12 cellular contexts compared by ENCODE assay signal in genomic region chr15:49645937-49646336, GRCh38. TPM values are rescaled to one million over a fixed set of nuclear protein-coding genes. Genes with fewer than 3 reads are reported as not detected.
DNase-seq lines count a peak whose midpoint lies in the region; ATAC-seq, FAIRE-seq and TF ChIP-seq lines count a peak whose summit lies in the region.
"Had no signal": no experiment of that assay in that cellular context is flagged by ENCODE, and none has a peak within 500 bp of the region (broad histone marks: within the 10 kb centered on the region; RNA-seq: fewer than 3 reads in every experiment).

No MANE protein-coding gene starts in this region.

- peaks cover 5% of the 10 kb centered on the region for H3K36me3 Mint-ChIP-seq in astrocyte (ENCODE audit: low read depth, unreplicated experiment)

- no peak overlapping the region for H2AFZ ChIP-seq in astrocyte (ENCODE audit: low read depth, low read length)

- no peak overlapping the region for H3K4me3 ChIP-seq in AG10803 (ENCODE audit: low read length)
- no peak overlapping the region for H3K4me3 ChIP-seq in astrocyte (ENCODE audit: insufficient read depth, low read depth, low read length)
- H3K4me3 ChIP-seq in kidney epithelial cell (ENCODE audit: low read depth, low read length) = no peak overlapping the region
- no peak overlapping the region for H3K4me3 ChIP-seq in mesendoderm (ENCODE audit: low read length)

- H4K5ac ChIP-seq in mesendoderm (ENCODE audit: low read length) = no peak overlapping the region

- peaks cover 22% of the 10 kb centered on the region for H3K4me1 Mint-ChIP-seq in astrocyte (ENCODE audit: low read depth, unreplicated experiment)
- H3K4me1 Mint-ChIP-seq: central memory CD8-positive, alpha-beta T cell had no signal

- no peaks in the 10 kb centered on the region for H3K27me3 Mint-ChIP-seq in astrocyte (ENCODE audit: low read depth, unreplicated experiment)
- H3K27me3 Mint-ChIP-seq: CD4-positive, alpha-beta memory T cell; central memory CD8-positive, alpha-beta T cell had no signal

- TF ChIP-seq CTCF in AG10803 (conservative IDR thresholded peaks at IDR 0.05; ENCODE audit: low read length) (no peak), astrocyte (IDR thresholded peaks at IDR 0.05; ENCODE audit: insufficient read depth, low read depth, low read length) (no peak), kidney epithelial cell (IDR thresholded peaks at IDR 0.05; ENCODE audit: insufficient read depth, low read length, poor library complexity, severe bottlenecking) (no peak), omental fat pad (IDR thresholded peaks at IDR 0.05) (no peak)

- peak; percentile 63 for FAIRE-seq in astrocyte (lab: Jason Lieb, UNC)
- FAIRE-seq: TTC549 had no signal

- no peak overlapping the region for H3K27ac Mint-ChIP-seq in astrocyte (ENCODE audit: unreplicated experiment)

- no peaks in the 10 kb centered on the region for H4K20me1 ChIP-seq in astrocyte (ENCODE audit: insufficient read depth, low read length)

- H3K27me3 ChIP-seq in astrocyte (ENCODE audit: insufficient read depth, low read length) = no peaks in the 10 kb centered on the region
- no peaks in the 10 kb centered on the region for H3K27me3 ChIP-seq in kidney epithelial cell (ENCODE audit: control insufficient read depth, insufficient read depth, low read length)
- H3K27me3 ChIP-seq in mesendoderm (ENCODE audit: insufficient read depth, low read length, poor library complexity) = no peaks in the 10 kb centered on the region

- H3K4me1 ChIP-seq in astrocyte (ENCODE audit: insufficient read depth, low read length) = peaks cover 9% of the 10 kb centered on the region
- peaks cover 6% of the 10 kb centered on the region for H3K4me1 ChIP-seq in mesendoderm (ENCODE audit: control insufficient read depth, low read depth, low read length)

- H3K79me2 ChIP-seq in astrocyte (ENCODE audit: insufficient read depth, low read length) (no peaks in the 10 kb centered on the region), mesendoderm (ENCODE audit: control insufficient read depth, insufficient read depth, low read length) (no peaks in the 10 kb centered on the region)

- no peak overlapping the region for H3K56ac ChIP-seq in mesendoderm (ENCODE audit: low read length)

- H2BK15ac ChIP-seq in mesendoderm (replicated peaks; ENCODE audit: low read depth) = no peak overlapping the region

- H3K36me3 ChIP-seq in astrocyte (ENCODE audit: insufficient read depth, low read length) (no peaks in the 10 kb centered on the region), kidney epithelial cell (ENCODE audit: control insufficient read depth, insufficient read depth, low read length) (peaks cover 1% of the 10 kb centered on the region), mesendoderm (ENCODE audit: control insufficient read depth, insufficient read depth, low read length) (no peaks in the 10 kb centered on the region)

- no peaks in the 10 kb centered on the region for H3K9me3 Mint-ChIP-seq in astrocyte (ENCODE audit: unreplicated experiment)
- H3K9me3 Mint-ChIP-seq: CD4-positive, alpha-beta memory T cell; central memory CD8-positive, alpha-beta T cell had no signal

- H3K9me3 ChIP-seq in astrocyte (ENCODE audit: insufficient read depth, low read depth, low read length) = no peaks in the 10 kb centered on the region

- no peak overlapping the region for H3K9ac ChIP-seq in astrocyte (ENCODE audit: low read length)
- H3K9ac ChIP-seq in mesendoderm (ENCODE audit: low read length) = no peak overlapping the region

- H3K79me1 ChIP-seq in mesendoderm (ENCODE audit: low read length) = no peaks in the 10 kb centered on the region

- H2AK5ac ChIP-seq in mesendoderm (ENCODE audit: low read length) = no peak overlapping the region

- H3K4ac ChIP-seq in mesendoderm (ENCODE audit: low read depth, low read length) = no peak overlapping the region

- H2BK5ac ChIP-seq in mesendoderm (ENCODE audit: low read length) = no peak overlapping the region

- H2BK120ac ChIP-seq in mesendoderm (ENCODE audit: low read depth, low read length) = no peak overlapping the region

- H3K27ac ChIP-seq in astrocyte (ENCODE audit: low read depth, low read length) (peak overlapping the region; percentile 15), mesendoderm (ENCODE audit: low read depth, low read length) (no peak overlapping the region)

- ATAC-seq in HG03095 (IDR thresholded peaks at IDR 0.05; ENCODE audit: unreplicated experiment) = no peak
- no peak for ATAC-seq in omental fat pad (ENCODE audit: low FRiP score)

- H4K8ac ChIP-seq in mesendoderm (ENCODE audit: low read depth, low read length) = no peak overlapping the region

- DNase-seq in AG10803 (ENCODE audit: low read depth) (peak; percentile 74), NCI-H1092 treated with DMSO at 0.1 percent for 48 hours (lab: John Stamatoyannopoulos, UW) (peak; percentile 85), astrocyte (ENCODE audit: low read depth) (peak; percentile 79), kidney epithelial cell (ENCODE audit: low read depth) (peak; percentile 81), mesendoderm (no peak), NCI-H2227 (lab: John Stamatoyannopoulos, UW; ENCODE audit: unreplicated experiment) (no peak), omental fat pad (ENCODE audit: low spot score) (no peak)
- DNase-seq: CD4-positive, alpha-beta memory T cell; Karpas-422 had no signal

- H3K4me2 ChIP-seq in astrocyte (ENCODE audit: low read length) (peak overlapping the region; percentile 13), mesendoderm (ENCODE audit: low read length) (no peak overlapping the region)

- no peak overlapping the region for H3K4me3 Mint-ChIP-seq in astrocyte (ENCODE audit: unreplicated experiment)
- H3K4me3 Mint-ChIP-seq: CD4-positive, alpha-beta memory T cell; central memory CD8-positive, alpha-beta T cell had no signal

- no peak overlapping the region for H3K23ac ChIP-seq in mesendoderm (ENCODE audit: low read length)

- H3K18ac ChIP-seq in mesendoderm (ENCODE audit: low read length) = no peak overlapping the region

RNA-seq across cellular contexts. Expression of gene DTWD1, which starts 25.1 kb away (rescaled TPM):
- total RNA-seq in astrocyte (21.1 and 21.9 TPM in 2 replicates), kidney epithelial cell (14.0 and 14.7 TPM in 2 replicates), omental fat pad (10 to 100 TPM; 10.6 to 34.8 (median 17.7) TPM)
- polyA plus RNA-seq in mesendoderm (2013, experiment 1 of 2) = 22.2 TPM
- polyA plus RNA-seq in mesendoderm (2013, experiment 2 of 2) = 21.0 TPM

RNA-seq across cellular contexts. Expression of gene FAM227B, which starts 25.3 kb away (rescaled TPM):
- total RNA-seq in astrocyte (4.0 and 5.7 TPM in 2 replicates), kidney epithelial cell (5.3 and 5.8 TPM in 2 replicates), omental fat pad (1 to 10 TPM in 1 of 4 donors, under 1 TPM in 1, not detected in 2; 0.75 to 3.7 TPM)
- polyA plus RNA-seq in mesendoderm (2013, experiment 1 of 2) = 3.1 TPM
- polyA plus RNA-seq in mesendoderm (2013, experiment 2 of 2) = 3.1 TPM

Comparison
In these comparisons a context has a peak if more than half of its experiments do, and no peak if none do; other contexts are left out.
1. DNase-seq: peak in AG10803 (single experiment), NCI-H1092 treated with DMSO at 0.1 percent for 48 hours (single experiment), astrocyte (single experiment) and kidney epithelial cell (single experiment); none in mesendoderm (single experiment), NCI-H2227 (single experiment) and omental fat pad (single experiment).